Comparison of ENCODE assay signal across 1 cellular context in the genomic region with DNA sequence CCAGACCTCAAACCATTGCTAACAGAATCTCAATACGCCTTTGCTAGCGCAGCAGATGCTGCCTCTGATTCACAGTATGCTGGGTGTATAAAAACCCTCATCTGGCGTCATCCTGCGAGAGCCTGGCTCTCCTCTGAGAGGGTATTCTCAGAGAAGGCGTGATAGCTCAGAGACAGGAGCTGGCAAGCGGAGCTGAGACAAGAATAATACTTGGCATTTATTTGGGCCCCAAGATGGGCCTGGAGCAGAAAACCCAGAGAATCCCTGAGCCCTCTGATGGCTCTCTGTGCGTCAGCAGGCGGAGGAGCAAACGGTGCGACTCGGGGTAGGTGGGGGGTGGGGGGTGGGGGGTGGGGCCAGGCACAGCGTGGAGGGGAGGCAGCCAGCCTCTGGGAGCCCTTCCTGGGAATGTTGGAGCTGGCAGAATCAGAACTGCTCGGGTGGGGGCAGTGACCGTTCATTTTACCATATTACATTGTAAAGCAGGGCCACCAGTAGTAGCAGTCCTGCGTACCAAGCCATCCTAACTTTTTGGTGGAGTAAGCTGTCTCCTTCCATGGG.
TF ChIP-seq lines count a peak whose summit lies in the region.

No MANE protein-coding gene starts in this region.

TF ChIP-seq in GM23338, 12 proteins besides CTCF, POLR2A, EP300 and RAD21 (continued from another document):
- TF ChIP-seq, protein P1, sequence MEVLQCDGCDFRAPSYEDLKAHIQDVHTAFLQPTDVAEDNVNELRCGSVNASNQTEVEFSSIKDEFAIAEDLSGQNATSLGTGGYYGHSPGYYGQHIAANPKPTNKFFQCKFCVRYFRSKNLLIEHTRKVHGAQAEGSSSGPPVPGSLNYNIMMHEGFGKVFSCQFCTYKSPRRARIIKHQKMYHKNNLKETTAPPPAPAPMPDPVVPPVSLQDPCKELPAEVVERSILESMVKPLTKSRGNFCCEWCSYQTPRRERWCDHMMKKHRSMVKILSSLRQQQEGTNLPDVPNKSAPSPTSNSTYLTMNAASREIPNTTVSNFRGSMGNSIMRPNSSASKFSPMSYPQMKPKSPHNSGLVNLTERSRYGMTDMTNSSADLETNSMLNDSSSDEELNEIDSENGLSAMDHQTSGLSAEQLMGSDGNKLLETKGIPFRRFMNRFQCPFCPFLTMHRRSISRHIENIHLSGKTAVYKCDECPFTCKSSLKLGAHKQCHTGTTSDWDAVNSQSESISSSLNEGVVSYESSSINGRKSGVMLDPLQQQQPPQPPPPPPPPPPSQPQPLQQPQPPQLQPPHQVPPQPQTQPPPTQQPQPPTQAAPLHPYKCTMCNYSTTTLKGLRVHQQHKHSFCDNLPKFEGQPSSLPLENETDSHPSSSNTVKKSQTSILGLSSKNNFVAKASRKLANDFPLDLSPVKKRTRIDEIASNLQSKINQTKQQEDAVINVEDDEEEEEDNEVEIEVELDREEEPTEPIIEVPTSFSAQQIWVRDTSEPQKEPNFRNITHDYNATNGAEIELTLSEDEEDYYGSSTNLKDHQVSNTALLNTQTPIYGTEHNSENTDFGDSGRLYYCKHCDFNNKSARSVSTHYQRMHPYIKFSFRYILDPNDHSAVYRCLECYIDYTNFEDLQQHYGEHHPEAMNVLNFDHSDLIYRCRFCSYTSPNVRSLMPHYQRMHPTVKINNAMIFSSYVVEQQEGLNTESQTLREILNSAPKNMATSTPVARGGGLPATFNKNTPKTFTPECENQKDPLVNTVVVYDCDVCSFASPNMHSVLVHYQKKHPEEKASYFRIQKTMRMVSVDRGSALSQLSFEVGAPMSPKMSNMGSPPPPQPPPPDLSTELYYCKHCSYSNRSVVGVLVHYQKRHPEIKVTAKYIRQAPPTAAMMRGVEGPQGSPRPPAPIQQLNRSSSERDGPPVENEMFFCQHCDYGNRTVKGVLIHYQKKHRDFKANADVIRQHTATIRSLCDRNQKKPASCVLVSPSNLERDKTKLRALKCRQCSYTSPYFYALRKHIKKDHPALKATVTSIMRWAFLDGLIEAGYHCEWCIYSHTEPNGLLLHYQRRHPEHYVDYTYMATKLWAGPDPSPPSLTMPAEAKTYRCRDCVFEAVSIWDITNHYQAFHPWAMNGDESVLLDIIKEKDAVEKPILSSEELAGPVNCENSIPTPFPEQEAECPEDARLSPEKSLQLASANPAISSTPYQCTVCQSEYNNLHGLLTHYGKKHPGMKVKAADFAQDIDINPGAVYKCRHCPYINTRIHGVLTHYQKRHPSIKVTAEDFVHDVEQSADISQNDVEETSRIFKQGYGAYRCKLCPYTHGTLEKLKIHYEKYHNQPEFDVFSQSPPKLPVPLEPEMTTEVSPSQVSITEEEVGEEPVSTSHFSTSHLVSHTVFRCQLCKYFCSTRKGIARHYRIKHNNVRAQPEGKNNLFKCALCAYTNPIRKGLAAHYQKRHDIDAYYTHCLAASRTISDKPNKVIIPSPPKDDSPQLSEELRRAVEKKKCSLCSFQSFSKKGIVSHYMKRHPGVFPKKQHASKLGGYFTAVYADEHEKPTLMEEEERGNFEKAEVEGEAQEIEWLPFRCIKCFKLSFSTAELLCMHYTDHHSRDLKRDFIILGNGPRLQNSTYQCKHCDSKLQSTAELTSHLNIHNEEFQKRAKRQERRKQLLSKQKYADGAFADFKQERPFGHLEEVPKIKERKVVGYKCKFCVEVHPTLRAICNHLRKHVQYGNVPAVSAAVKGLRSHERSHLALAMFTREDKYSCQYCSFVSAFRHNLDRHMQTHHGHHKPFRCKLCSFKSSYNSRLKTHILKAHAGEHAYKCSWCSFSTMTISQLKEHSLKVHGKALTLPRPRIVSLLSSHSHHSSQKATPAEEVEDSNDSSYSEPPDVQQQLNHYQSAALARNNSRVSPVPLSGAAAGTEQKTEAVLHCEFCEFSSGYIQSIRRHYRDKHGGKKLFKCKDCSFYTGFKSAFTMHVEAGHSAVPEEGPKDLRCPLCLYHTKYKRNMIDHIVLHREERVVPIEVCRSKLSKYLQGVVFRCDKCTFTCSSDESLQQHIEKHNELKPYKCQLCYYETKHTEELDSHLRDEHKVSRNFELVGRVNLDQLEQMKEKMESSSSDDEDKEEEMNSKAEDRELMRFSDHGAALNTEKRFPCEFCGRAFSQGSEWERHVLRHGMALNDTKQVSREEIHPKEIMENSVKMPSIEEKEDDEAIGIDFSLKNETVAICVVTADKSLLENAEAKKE (CRISPR knock-in tag; IDR thresholded peaks at IDR 0.05) = no peak
- TF ChIP-seq NANOG (IDR thresholded peaks at IDR 0.05; ENCODE audit: borderline replicate concordance) (no peak), CREB1 (CRISPR knock-in tag; IDR thresholded peaks at IDR 0.05; ENCODE audit: low read depth) (no peak)
- TF ChIP-seq, protein P2, sequence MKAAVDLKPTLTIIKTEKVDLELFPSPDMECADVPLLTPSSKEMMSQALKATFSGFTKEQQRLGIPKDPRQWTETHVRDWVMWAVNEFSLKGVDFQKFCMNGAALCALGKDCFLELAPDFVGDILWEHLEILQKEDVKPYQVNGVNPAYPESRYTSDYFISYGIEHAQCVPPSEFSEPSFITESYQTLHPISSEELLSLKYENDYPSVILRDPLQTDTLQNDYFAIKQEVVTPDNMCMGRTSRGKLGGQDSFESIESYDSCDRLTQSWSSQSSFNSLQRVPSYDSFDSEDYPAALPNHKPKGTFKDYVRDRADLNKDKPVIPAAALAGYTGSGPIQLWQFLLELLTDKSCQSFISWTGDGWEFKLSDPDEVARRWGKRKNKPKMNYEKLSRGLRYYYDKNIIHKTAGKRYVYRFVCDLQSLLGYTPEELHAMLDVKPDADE (IDR thresholded peaks at IDR 0.05) = no peak
